8 cellular contexts compared by ENCODE assay signal in genomic region chr1:58896211-58897183, GRCh38.
DNase-seq lines count a peak whose midpoint lies in the region; ATAC-seq and TF ChIP-seq lines count a peak whose summit lies in the region.

No MANE protein-coding gene starts in this region.

- 21 to 22% methylated on average over 8 of the region's 8 CpGs for WGBS in upper lobe of left lung, 2 donors

- H3K27ac ChIP-seq in lower lobe of right lung = peak overlapping the region; percentile 66
- H3K27ac ChIP-seq in upper lobe of left lung = peak overlapping the region; percentile 72 to 83 (median 79)

- TF ChIP-seq POLR2A in upper lobe of left lung (IDR thresholded peaks at IDR 0.05) = peak in 1 of 4 donors; percentile 21

- H3K27me3 ChIP-seq in lower lobe of right lung (ENCODE audit: low read depth) (no peaks in the 10 kb centered on the region), upper lobe of left lung (no peaks in the 10 kb centered on the region), MG63 (no peaks in the 10 kb centered on the region)

- H3K4me1 ChIP-seq in lower lobe of right lung (peaks cover 89% of the 10 kb centered on the region), upper lobe of left lung (peaks cover 73 to 87% (median 80%) of the 10 kb centered on the region in 4 donors)

- in situ Hi-C loops in G401 (cut with HindIII; ENCODE audit: low sequenced_read_pairs) = no loop called here

- intact Hi-C loops in lower lobe of right lung (cut with DNase I) = no loop called here

- TF ChIP-seq EP300 in upper lobe of left lung (IDR thresholded peaks at IDR 0.05) = peak in 1 of 4 donors; percentile 37

- DNase-seq in NCI-H2107 treated with DMSO at 0.1 percent for 48 hours (lab: John Stamatoyannopoulos, UW; ENCODE audit: unreplicated experiment) (peak; percentile 68), NCI-H2107 (lab: John Stamatoyannopoulos, UW) (no peak), amniotic epithelial cell (ENCODE audit: low read depth) (peak; percentile 29), lower lobe of right lung (peak; percentile 81), upper lobe of left lung (peak; percentile 81 to 86), MG63 (no peak), HuH-7.5 (ENCODE audit: low spot score) (no peak), G401 (ENCODE audit: low spot score) (no peak)

- H3K9me3 ChIP-seq in lower lobe of right lung (no peaks in the 10 kb centered on the region), upper lobe of left lung (no peaks in the 10 kb centered on the region), MG63 (no peaks in the 10 kb centered on the region)

- ATAC-seq in lower lobe of right lung (peak; percentile 81 to 82), upper lobe of left lung (ENCODE audit: low FRiP score in 2 of 2) (peak; percentile 67 to 72)

- TF ChIP-seq CTCF in lower lobe of right lung (IDR thresholded peaks at IDR 0.05) = no peak
- no peak for TF ChIP-seq CTCF in upper lobe of left lung (IDR thresholded peaks at IDR 0.05)

- H3K36me3 ChIP-seq in lower lobe of right lung = no peaks in the 10 kb centered on the region
- H3K36me3 ChIP-seq in upper lobe of left lung = no peaks in the 10 kb centered on the region
- no peaks in the 10 kb centered on the region for H3K36me3 ChIP-seq in MG63

- H3K4me3 ChIP-seq in lower lobe of right lung (no peak overlapping the region), upper lobe of left lung (no peak overlapping the region), MG63 (no peak overlapping the region)

Comparison
In these comparisons a context has a peak if more than half of its experiments do, and no peak if none do; other contexts are left out.
1. DNase-seq: peak in NCI-H2107 treated with DMSO at 0.1 percent for 48 hours (single experiment), amniotic epithelial cell (single experiment), lower lobe of right lung (single experiment) and upper lobe of left lung (2 of 2); none in NCI-H2107 (single experiment), MG63 (single experiment), HuH-7.5 (single experiment) and G401 (single experiment).